In the genomic region with DNA sequence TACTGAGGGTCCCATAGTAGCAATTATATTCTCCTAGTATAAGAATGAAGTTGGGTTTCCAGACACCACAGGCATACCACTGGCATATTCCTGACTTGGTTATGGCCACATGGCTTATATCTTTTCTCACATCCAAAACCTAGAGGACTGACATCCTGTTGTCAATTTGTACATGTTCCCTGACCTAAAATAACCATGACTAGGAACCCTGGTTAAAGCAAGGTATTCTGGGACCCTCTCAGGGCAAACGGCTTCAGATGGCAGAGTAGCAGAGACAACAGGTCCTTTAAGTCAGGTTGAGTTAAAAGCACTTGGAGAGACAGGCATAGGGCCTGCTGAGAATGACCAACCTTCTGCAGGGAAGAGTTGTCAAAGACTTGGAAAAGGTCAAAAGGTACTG, we compare ENCODE assay signal across 24 cellular contexts.
"Had no signal": no experiment of that assay in that cellular context is flagged by ENCODE, and none has a peak within 500 bp of the region (broad histone marks: within the 10 kb centered on the region; RNA-seq: fewer than 3 reads in every experiment).

No MANE protein-coding gene starts in this region.

- H3K4me1 ChIP-seq: testis had no signal

- H3K36me3 ChIP-seq: sigmoid colon, upper lobe of left lung had no signal

- H3K4me3 ChIP-seq: hepatocyte, mucosa of descending colon, sigmoid colon, smooth muscle cell, testis, upper lobe of left lung had no signal

- H3K9me3 ChIP-seq: mucosa of descending colon, sigmoid colon, testis, upper lobe of left lung had no signal

- H3K27ac ChIP-seq: foreskin keratinocyte, hepatocyte, sigmoid colon, testis, upper lobe of left lung, VCaP had no signal

- ATAC-seq: activated CD4-positive, CD25-positive, alpha-beta regulatory T cell treated with anti-CD3 and anti-CD28 coated beads, Interleukin-2, amount 50 U/mL, for 24 hours; activated T-cell treated with anti-CD3 and anti-CD28 coated beads, Interleukin-2, amount 50 U/mL, for 72 hours; foreskin keratinocyte had no signal

- DNase-seq: activated CD4-positive, alpha-beta memory T cell treated with anti-CD3 and anti-CD28 coated beads, Interleukin-2, amount 10 ng/mL, durations not matched to agents 7 days and 5 days; activated CD4-positive, alpha-beta T cell treated with anti-CD3 and anti-CD28 coated beads, Interleukin-2, amount 10 ng/mL, durations not matched to agents 24 days and 14 days; activated effector memory CD4-positive, alpha-beta T cell treated with Interleukin-2 at 50 U/mL for 16 hours; activated naive CD4-positive, alpha-beta T cell treated with anti-CD3 and anti-CD28 coated beads for 36 hours; activated naive CD8-positive, alpha-beta T cell treated with anti-CD3 and anti-CD28 coated beads, Interleukin-2, amount 10 ng/mL, durations not matched to agents 7 days and 5 days; activated T-cell treated with anti-CD3 and anti-CD28 coated beads, Interleukin-2, amount 50 U/mL, for 72 hours; amygdala; dermis blood vessel endothelial cell; effector CD8-positive, alpha-beta T cell; foreskin keratinocyte; immature natural killer cell; mucosa of descending colon; posterior cingulate gyrus; sigmoid colon; stimulated activated CD4-positive, alpha-beta T cell treated with anti-CD3 and anti-CD28 coated beads, Interleukin-15, amount 100 ng/mL, for 24 hours; stimulated activated CD8-positive, alpha-beta memory T cell treated with anti-CD3 and anti-CD28 coated beads, Interleukin-4, amount 100 ng/mL, for 48 hours; stimulated activated naive CD4-positive, alpha-beta T cell; SW 1271; testis; upper lobe of left lung had no signal

- H3K27me3 ChIP-seq: foreskin keratinocyte, hepatocyte, sigmoid colon, testis, upper lobe of left lung had no signal
